Comparison of ENCODE assay signal across 17 cellular contexts in genomic region chr4:1041936-1042330, GRCh38. TPM values are rescaled to one million over a fixed set of nuclear protein-coding genes. Genes with fewer than 3 reads are reported as not detected.
DNase-seq lines count a peak whose midpoint lies in the region; ATAC-seq, FAIRE-seq and TF ChIP-seq lines count a peak whose summit lies in the region.
"Had no signal": no experiment of that assay in that cellular context is flagged by ENCODE, and none has a peak within 500 bp of the region (broad histone marks: within the 10 kb centered on the region; RNA-seq: fewer than 3 reads in every experiment).

No MANE protein-coding gene starts in this region.

- ATAC-seq in GM23338: no peak
- no peak for ATAC-seq in GM21528 (IDR thresholded peaks at IDR 0.05; ENCODE audit: low FRiP score, unreplicated experiment)
- ATAC-seq: body of pancreas, GM12878, WTC11 had no signal

- H3K4me3 ChIP-seq in GM23338 (no peak overlapping the region), ascending aorta (peak overlapping the region in 1 of 2 donors; percentile 32), keratinocyte (ENCODE audit: control insufficient read depth in 2 of 3, extremely low read depth in 1 of 3, insufficient read depth in 2 of 3, low read depth in 1 of 3, low read length in 3 of 3) (peak overlapping the region in 2 of 3 experiments; percentile 15 to 46), skeletal muscle satellite cell (ENCODE audit: low read length) (no peak overlapping the region)
- H3K4me3 ChIP-seq: body of pancreas, GM12878 had no signal

- DNase-seq in GM23338 (ENCODE audit: low spot score): no peak
- no peak for DNase-seq in ascending aorta (ENCODE audit: low spot score in 2 of 2)
- no peak for DNase-seq in keratinocyte (ENCODE audit: low read depth, low spot score)
- DNase-seq in activated naive CD4-positive, alpha-beta T cell treated with anti-CD3 and anti-CD28 coated beads for 36 hours: no peak
- DNase-seq in 8988T: no peak
- DNase-seq: activated naive CD4-positive, alpha-beta T cell; effector memory CD4-positive, alpha-beta T cell; foreskin melanocyte; NCI-H187 treated with DMSO at 0.1 percent for 48 hours; stimulated activated naive CD4-positive, alpha-beta T cell treated with Interleukin-2 at 50 U/mL for 16 hours; T-helper 1 cell had no signal

- intact Hi-C loops in ascending aorta (cut with DNase I): loop anchor here (10.0 kb wide), 1 partner anchor 303 kb away; the partner anchor contains the start of gene UVSSA
- intact Hi-C loops in activated naive CD4-positive, alpha-beta T cell treated with anti-CD3 and anti-CD28 coated beads for 36 hours (cut with micrococcal nuclease): no loop called here

- dilution Hi-C loops in keratinocyte (cut with MboI; ENCODE audit: extremely low pct_ligation_motif_present, low sequenced_read_pairs): no loop called here

- H3K4me2 ChIP-seq in GM23338: no peak overlapping the region
- peak overlapping the region; percentile 83 for H3K4me2 ChIP-seq in keratinocyte (ENCODE audit: control insufficient read depth, extremely low read depth, insufficient read depth, low read depth, low read length)
- peak overlapping the region; percentile 14 for H3K4me2 ChIP-seq in skeletal muscle satellite cell (ENCODE audit: low read length)

- no peaks in the 10 kb centered on the region for H3F3A ChIP-seq in GM23338 (replicated peaks; ENCODE audit: low read depth)

- no peak overlapping the region; the same call in 2 of the 3 replicates for H3K4me3 Mint-ChIP-seq in GM23338
- no peak overlapping the region for H3K4me3 Mint-ChIP-seq in activated naive CD4-positive, alpha-beta T cell treated with anti-CD3 and anti-CD28 coated beads for 36 hours
- H3K4me3 Mint-ChIP-seq: memory B cell, WTC11 had no signal

- H4K20me1 ChIP-seq in GM23338 (replicated peaks; ENCODE audit: insufficient read depth) (no peaks in the 10 kb centered on the region), keratinocyte (ENCODE audit: control insufficient read depth, extremely low read depth, insufficient read depth, low read length) (no peaks in the 10 kb centered on the region)

- H3K36me3 Mint-ChIP-seq in GM23338 (ENCODE audit: low read depth): peaks cover 3% of the 10 kb centered on the region; the same call in 1 of the 3 replicates
- no peaks in the 10 kb centered on the region for H3K36me3 Mint-ChIP-seq in activated naive CD4-positive, alpha-beta T cell treated with anti-CD3 and anti-CD28 coated beads for 36 hours (ENCODE audit: low read depth)
- H3K36me3 Mint-ChIP-seq: memory B cell, WTC11 had no signal

- no peaks in the 10 kb centered on the region for H3K4me1 ChIP-seq in GM23338 (ENCODE audit: insufficient read depth)
- H3K4me1 ChIP-seq in ascending aorta: peaks cover 32 to 67% of the 10 kb centered on the region in 2 donors
- H3K4me1 ChIP-seq in keratinocyte (ENCODE audit: control insufficient read depth, extremely low read depth, insufficient read depth, low read length): peaks cover 35% of the 10 kb centered on the region
- peaks cover 69% of the 10 kb centered on the region for H3K4me1 ChIP-seq in skeletal muscle satellite cell (ENCODE audit: control insufficient read depth, insufficient read depth, low read length)

- H3K36me3 ChIP-seq in GM23338 (ENCODE audit: insufficient read depth): no peaks in the 10 kb centered on the region
- H3K36me3 ChIP-seq in ascending aorta: no peaks in the 10 kb centered on the region
- H3K36me3 ChIP-seq in keratinocyte (ENCODE audit: control insufficient read depth in 2 of 2, extremely low read depth in 1 of 2, insufficient read depth in 2 of 2, low read length in 2 of 2): no peaks in the 10 kb centered on the region
- no peaks in the 10 kb centered on the region for H3K36me3 ChIP-seq in skeletal muscle satellite cell (ENCODE audit: insufficient read depth, low read length)

- H3K9me3 ChIP-seq in ascending aorta (no peaks in the 10 kb centered on the region), keratinocyte (ENCODE audit: control insufficient read depth, low read depth, low read length) (no peaks in the 10 kb centered on the region), skeletal muscle satellite cell (replicated peaks; ENCODE audit: low read length) (no peaks in the 10 kb centered on the region)
- H3K9me3 ChIP-seq: body of pancreas had no signal

- TF ChIP-seq CTCF in GM23338 (conservative IDR thresholded peaks at IDR 0.05; ENCODE audit: low read depth in 2 of 2) (no peak), ascending aorta (IDR thresholded peaks at IDR 0.05) (no peak), keratinocyte (optimal IDR thresholded peaks at IDR 0.05 in 1 of 3, IDR thresholded peaks at IDR 0.05 in 1 of 3, conservative IDR thresholded peaks at IDR 0.05 in 1 of 3; ENCODE audit: extremely low read depth in 1 of 3, insufficient read depth in 2 of 3, low read length in 3 of 3) (no peak)

- no peaks in the 10 kb centered on the region for H3K9me2 ChIP-seq in GM23338 (ENCODE audit: insufficient read depth)

- CTCF ChIA-PET in activated naive CD4-positive, alpha-beta T cell treated with anti-CD3 and anti-CD28 coated beads for 36 hours (lab: Charles Lee): no interaction called here

- H3K27me3 Mint-ChIP-seq in GM23338 (ENCODE audit: insufficient read depth, low read depth, poor library complexity): peaks cover 15% of the 10 kb centered on the region
- H3K27me3 Mint-ChIP-seq in activated naive CD4-positive, alpha-beta T cell treated with anti-CD3 and anti-CD28 coated beads for 36 hours (ENCODE audit: low read depth): peaks cover 11% of the 10 kb centered on the region

- H3K27ac ChIP-seq in GM23338 (ENCODE audit: low read depth) (no peak overlapping the region), ascending aorta (peak overlapping the region; percentile 70 to 81), keratinocyte (ENCODE audit: control insufficient read depth, insufficient read depth, low read length) (no peak overlapping the region)
- H3K27ac ChIP-seq: body of pancreas had no signal

- H3K27me3 ChIP-seq in GM23338 (ENCODE audit: insufficient read depth) (no peaks in the 10 kb centered on the region), ascending aorta (no peaks in the 10 kb centered on the region), keratinocyte (ENCODE audit: control insufficient read depth, extremely low read depth, insufficient read depth, low read length) (peaks cover 18% of the 10 kb centered on the region), skeletal muscle satellite cell (ENCODE audit: control insufficient read depth, insufficient read depth, low read length) (peaks cover 7% of the 10 kb centered on the region)

- H3K9me1 ChIP-seq in keratinocyte (ENCODE audit: control insufficient read depth, extremely low read depth, insufficient read depth, low read length): no peaks in the 10 kb centered on the region

- H2AFZ ChIP-seq in GM23338 (peak overlapping the region; percentile 85), keratinocyte (ENCODE audit: control insufficient read depth, low read length) (no peak overlapping the region)

- H3K9ac ChIP-seq in keratinocyte (ENCODE audit: control insufficient read depth, extremely low read depth, insufficient read depth, low read length) (peak overlapping the region; percentile 28), skeletal muscle satellite cell (ENCODE audit: low read depth, low read length) (no peak overlapping the region)

- peaks cover 13% of the 10 kb centered on the region for H3K4me1 Mint-ChIP-seq in GM23338
- peaks cover 2% of the 10 kb centered on the region for H3K4me1 Mint-ChIP-seq in activated naive CD4-positive, alpha-beta T cell treated with anti-CD3 and anti-CD28 coated beads for 36 hours (ENCODE audit: low read depth)

- H3K27ac Mint-ChIP-seq in GM23338: 0 out of 2 replicates have a peak overlapping the region, but pooled peaks have one; percentile 65
- no peak overlapping the region for H3K27ac Mint-ChIP-seq in activated naive CD4-positive, alpha-beta T cell treated with anti-CD3 and anti-CD28 coated beads for 36 hours
- H3K27ac Mint-ChIP-seq: memory B cell, WTC11 had no signal

- no peaks in the 10 kb centered on the region for H3K79me2 ChIP-seq in GM23338 (replicated peaks; ENCODE audit: insufficient read depth)
- H3K79me2 ChIP-seq in keratinocyte (ENCODE audit: control insufficient read depth, insufficient read depth, low read length): no peaks in the 10 kb centered on the region

- H3K9me3 Mint-ChIP-seq in GM23338: peaks cover 3% of the 10 kb centered on the region; the same call in 2 of the 3 replicates
- peaks cover 2% of the 10 kb centered on the region for H3K9me3 Mint-ChIP-seq in activated naive CD4-positive, alpha-beta T cell treated with anti-CD3 and anti-CD28 coated beads for 36 hours
- H3K9me3 Mint-ChIP-seq: memory B cell, WTC11 had no signal

- no peak for FAIRE-seq in keratinocyte (lab: Jason Lieb, UNC)
- FAIRE-seq: GM12878 had no signal

RNA-seq across cellular contexts. Expression of gene FGFRL1, which starts 30.5 kb away (rescaled TPM):
- total RNA-seq in GM23338 (2014; rRNA removed; shearing (Covaris generic)): 28.6 and 35.8 TPM in 2 replicates
- 7.0 and 7.3 TPM in 2 replicates for polyA plus RNA-seq in GM23338 (2016; fragmentation: Nextera tagmentation; extraction: Ambion mirVana)
- 79.1 TPM for total RNA-seq in ascending aorta
- 2.8 to 8.1 TPM (median 4.9 TPM) in 3 replicates for polyA plus RNA-seq in keratinocyte
- 1.9 TPM for polyA plus RNA-seq in keratinocyte (2011; ENCODE audit: low read depth)
- 8.3 and 9.7 TPM in 2 replicates for polyA plus RNA-seq in keratinocyte (2011; cell fraction: cytosol; rRNA removed)
- 13.6 and 16.4 TPM in 2 replicates for polyA plus RNA-seq in keratinocyte (2011; cell fraction: nucleus; rRNA removed)
- polyA plus RNA-seq in keratinocyte (2012; ENCODE audit: low replicate concordance): 4.2 and 8.0 TPM in 2 replicates
- 28.4 to 43.9 TPM (median 33.5 TPM) in 3 replicates for polyA minus RNA-seq in keratinocyte
- polyA minus RNA-seq in keratinocyte (2011; cell fraction: cytosol; rRNA and poly(A)+ RNA removed): 11.7 TPM
- 7.8 and 10.3 TPM in 2 replicates for polyA minus RNA-seq in keratinocyte (2011; cell fraction: nucleus; rRNA and poly(A)+ RNA removed)
- total RNA-seq in skeletal muscle satellite cell (2012; rRNA removed): 14.2 and 19.9 TPM in 2 replicates
- total RNA-seq in activated naive CD4-positive, alpha-beta T cell treated with anti-CD3 and anti-CD28 coated beads for 36 hours: 1 to 10 TPM; 7.6 to 8.0 TPM

RNA-seq across cellular contexts. Expression of gene SLC26A1, which starts 48.7 kb away (rescaled TPM):
- 0.10 and 0.16 TPM in 2 replicates for total RNA-seq in GM23338 (2014; rRNA removed; shearing (Covaris generic))
- 0.07 and 0.27 TPM in 2 replicates for polyA plus RNA-seq in GM23338 (2016; fragmentation: Nextera tagmentation; extraction: Ambion mirVana)
- not detected for total RNA-seq in ascending aorta
- polyA plus RNA-seq in keratinocyte: not detected in 3 replicates
- not detected for polyA plus RNA-seq in keratinocyte (2011; ENCODE audit: low read depth)
- polyA plus RNA-seq in keratinocyte (2011; cell fraction: cytosol; rRNA removed): not detected in 2 replicates
- polyA plus RNA-seq in keratinocyte (2011; cell fraction: nucleus; rRNA removed): not detected in 2 replicates
- polyA plus RNA-seq in keratinocyte (2012; ENCODE audit: low replicate concordance): 0.18 and 0.69 TPM in 2 replicates
- not detected in 3 replicates for polyA minus RNA-seq in keratinocyte
- not detected for polyA minus RNA-seq in keratinocyte (2011; cell fraction: cytosol; rRNA and poly(A)+ RNA removed)
- polyA minus RNA-seq in keratinocyte (2011; cell fraction: nucleus; rRNA and poly(A)+ RNA removed): not detected in 2 replicates
- total RNA-seq in skeletal muscle satellite cell (2012; rRNA removed): under 0.01 and 0.22 TPM in 2 replicates
- total RNA-seq in activated naive CD4-positive, alpha-beta T cell treated with anti-CD3 and anti-CD28 coated beads for 36 hours: not detected

RNA-seq across cellular contexts. Expression of gene IDUA, which starts 55.1 kb away (rescaled TPM):
- total RNA-seq in GM23338 (2014; rRNA removed; shearing (Covaris generic)): 0.62 and 6.1 TPM in 2 replicates
- 0.80 and 1.3 TPM in 2 replicates for polyA plus RNA-seq in GM23338 (2016; fragmentation: Nextera tagmentation; extraction: Ambion mirVana)
- total RNA-seq in ascending aorta: 118 TPM
- 0.74 to 3.9 TPM (median 1.2 TPM) in 3 replicates for polyA plus RNA-seq in keratinocyte
- polyA plus RNA-seq in keratinocyte (2011; ENCODE audit: low read depth): 5.5 TPM
- polyA plus RNA-seq in keratinocyte (2011; cell fraction: cytosol; rRNA removed): 0.22 and 1.1 TPM in 2 replicates
- polyA plus RNA-seq in keratinocyte (2011; cell fraction: nucleus; rRNA removed): 14.6 and 27.2 TPM in 2 replicates
- polyA plus RNA-seq in keratinocyte (2012; ENCODE audit: low replicate concordance): 1.7 and 6.6 TPM in 2 replicates
- 0.85 to 2.4 TPM (median 1.4 TPM) in 3 replicates for polyA minus RNA-seq in keratinocyte
- polyA minus RNA-seq in keratinocyte (2011; cell fraction: cytosol; rRNA and poly(A)+ RNA removed): 3.5 TPM
- polyA minus RNA-seq in keratinocyte (2011; cell fraction: nucleus; rRNA and poly(A)+ RNA removed): 5.4 and 8.7 TPM in 2 replicates
- 11.7 and 15.5 TPM in 2 replicates for total RNA-seq in skeletal muscle satellite cell (2012; rRNA removed)
- 10 to 100 TPM in 1 of 2 experiments, 1 to 10 TPM in 1; 9.5 to 10.5 TPM for total RNA-seq in activated naive CD4-positive, alpha-beta T cell treated with anti-CD3 and anti-CD28 coated beads for 36 hours

Comparison
In these comparisons a context has a peak if more than half of its experiments do, and no peak if none do; other contexts are left out.
1. H3K27ac ChIP-seq: peak in ascending aorta (2 of 2); none in GM23338 (single experiment) and keratinocyte (single experiment).
2. H3K4me3 ChIP-seq: peak in keratinocyte (2 of 3); none in GM23338 (single experiment) and skeletal muscle satellite cell (single experiment).
3. RNA of gene IDUA, which starts 55.1 kb away (total RNA-seq): 118 TPM in ascending aorta (single experiment); 9.5 to 10.5 TPM in activated naive CD4-positive, alpha-beta T cell treated with anti-CD3 and anti-CD28 coated beads for 36 hours and 0.62 to 6.1 TPM in GM23338; every median in the first group is over 10 times any median in the second.